In genomic region chr3:38003371-38003816, GRCh38 we compare ENCODE assay signal across 8 cellular contexts. TPM values are rescaled to one million over a fixed set of nuclear protein-coding genes. Genes with fewer than 3 reads are reported as not detected.
DNase-seq lines count a peak whose midpoint lies in the region; ATAC-seq and TF ChIP-seq lines count a peak whose summit lies in the region.

No MANE protein-coding gene starts in this region.

- peak; percentile 18 for TF ChIP-seq POLR2A in GM19193 (IDR thresholded peaks at IDR 0.05; ENCODE audit: extremely low read depth, insufficient read depth, insufficient read length)

- no peak overlapping the region for H3K27ac ChIP-seq in A673 (ENCODE audit: low read depth, low read length, poor library complexity, severe bottlenecking)

- DNase-seq in A673 (ENCODE audit: low spot score) (peak; percentile 53), SK-N-DZ (ENCODE audit: low spot score) (peak; percentile 48), amniotic epithelial cell (ENCODE audit: low read depth) (peak; percentile 28), left ventricle myocardium superior (peak; percentile 83), retinal pigment epithelial cell (ENCODE audit: low read depth) (no peak), MV-4-11 (lab: John Stamatoyannopoulos, UW) (no peak)

- POLR2A ChIA-PET in A673 (lab: Charles Lee; ENCODE audit: low non-redundant PET): no interaction called here

- no peaks in the 10 kb centered on the region for H3K36me3 ChIP-seq in A673 (ENCODE audit: insufficient read depth, low read length, poor library complexity, severe bottlenecking)

- CTCF ChIA-PET in A673 (lab: Charles Lee): no interaction called here

- TF ChIP-seq CTCF in A673 (conservative IDR thresholded peaks at IDR 0.05; ENCODE audit: low read depth, low read length) (peak; percentile 75), retinal pigment epithelial cell (conservative IDR thresholded peaks at IDR 0.05; ENCODE audit: low read depth, low read length) (peak; percentile 99)

- ATAC-seq in left ventricle myocardium superior (peak; percentile 51), HG03521 (IDR thresholded peaks at IDR 0.05; ENCODE audit: unreplicated experiment) (no peak)

- intact Hi-C loops in A673 (cut with micrococcal nuclease; ENCODE audit: unreplicated experiment): no loop called here
- intact Hi-C loops in left ventricle myocardium superior (cut with micrococcal nuclease): no loop called here

- peaks cover 3% of the 10 kb centered on the region for H3K4me1 ChIP-seq in A673 (ENCODE audit: insufficient read depth, low read length, poor library complexity, severe bottlenecking)

- H3K9me3 ChIP-seq in A673 (ENCODE audit: low read depth, low read length, poor library complexity, severe bottlenecking): no peaks in the 10 kb centered on the region

- no peaks in the 10 kb centered on the region for H3K27me3 ChIP-seq in A673 (replicated peaks; ENCODE audit: insufficient read depth, low read depth, low read length, poor library complexity)

- H3K4me3 ChIP-seq in A673 (ENCODE audit: low read depth, low read length, poor library complexity, severe bottlenecking) (no peak overlapping the region), retinal pigment epithelial cell (ENCODE audit: low read length) (no peak overlapping the region)

- BruUV-seq in A673 (replicated peaks; lab: Mats Ljungman, UMichigan): no TSS peak

RNA-seq across cellular contexts. Expression of gene VILL, which starts 12.8 kb away (rescaled TPM):
- total RNA-seq in A673 (2021) (2.9 and 4.2 TPM in 2 replicates), left ventricle myocardium superior (2.7 TPM)
- 8.1 and 11.4 TPM in 2 replicates for polyA plus RNA-seq in SK-N-DZ (2014; cell fraction: cytosol; rRNA removed)
- 30.2 and 30.8 TPM in 2 replicates for polyA plus RNA-seq in SK-N-DZ (2014; cell fraction: nucleus; rRNA removed)

RNA-seq across cellular contexts. Expression of gene PLCD1, which starts 26.0 kb away (rescaled TPM):
- 1.1 and 4.1 TPM in 2 replicates for total RNA-seq in A673 (2021)
- polyA plus RNA-seq in SK-N-DZ (2014; cell fraction: cytosol; rRNA removed): 3.2 and 8.4 TPM in 2 replicates
- polyA plus RNA-seq in SK-N-DZ (2014; cell fraction: nucleus; rRNA removed): 4.4 and 7.0 TPM in 2 replicates
- total RNA-seq in left ventricle myocardium superior: 6.9 TPM

RNA-seq across cellular contexts. Expression of gene DLEC1, which starts 35.6 kb away (rescaled TPM):
- total RNA-seq in A673 (2021) (not detected in 2 replicates), left ventricle myocardium superior (1.1 TPM)
- 0.07 and 0.30 TPM in 2 replicates for polyA plus RNA-seq in SK-N-DZ (2014; cell fraction: cytosol; rRNA removed)
- polyA plus RNA-seq in SK-N-DZ (2014; cell fraction: nucleus; rRNA removed): 0.91 and 1.3 TPM in 2 replicates

Comparison
In these comparisons a context has a peak if more than half of its experiments do, and no peak if none do; other contexts are left out.
1. DNase-seq: peak in A673 (single experiment), SK-N-DZ (single experiment), amniotic epithelial cell (single experiment) and left ventricle myocardium superior (single experiment); none in retinal pigment epithelial cell (single experiment) and MV-4-11 (single experiment).